In the genomic region with DNA sequence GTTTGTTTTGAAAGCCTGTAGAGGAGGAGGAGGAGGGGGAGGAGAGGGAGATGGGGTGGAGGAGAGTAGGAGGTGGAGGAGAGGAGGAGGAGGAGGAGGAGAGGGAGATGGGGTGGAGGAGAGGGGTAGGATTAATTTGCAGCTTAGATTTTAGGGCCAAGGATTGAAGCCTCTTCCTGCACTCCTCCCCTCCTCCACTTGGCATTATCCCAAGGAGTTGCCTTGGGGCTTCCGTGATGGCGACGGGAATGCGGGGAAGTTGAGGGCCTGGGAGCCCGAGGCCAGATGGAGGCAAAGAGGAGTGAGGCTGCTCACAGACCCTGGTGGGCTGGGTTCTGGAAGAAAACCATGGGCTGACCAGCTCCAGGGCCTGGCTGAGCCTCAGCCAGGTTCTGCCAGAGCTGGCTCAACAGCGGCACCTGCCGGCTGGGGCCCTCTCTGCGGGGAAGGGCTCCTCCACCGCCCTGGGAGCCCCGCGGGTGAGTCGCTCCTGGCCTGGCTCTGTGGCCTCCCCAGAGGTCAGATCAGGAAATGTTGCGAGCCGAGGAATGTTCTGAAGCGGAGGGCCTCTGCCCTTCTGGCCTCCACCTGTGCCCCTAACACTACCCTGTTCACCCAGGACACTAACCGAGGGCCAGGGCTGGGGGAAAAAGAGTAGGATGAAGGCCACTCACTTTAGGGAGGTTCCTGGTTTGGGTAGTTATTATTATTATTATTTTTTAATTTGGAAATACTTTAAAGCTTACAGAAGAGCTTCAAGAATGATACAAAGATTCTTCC, we compare ENCODE assay signal across 8 cellular contexts. TPM values are rescaled to one million over a fixed set of nuclear protein-coding genes. Genes with fewer than 3 reads are reported as not detected.
A peak's percentile ranks its signal among the peaks of the same experiment; 100 is the strongest.
DNase-seq lines count a peak whose midpoint lies in the region; ATAC-seq and TF ChIP-seq lines count a peak whose summit lies in the region.

No MANE protein-coding gene starts in this region.

- POLR2A ChIA-PET in T-cell (lab: Charles Lee) = interaction anchor here (0.7 to 0.8 kb wide), 2 partner anchors 49 to 50 kb away, joined by 3 to 17 read pairs; partner anchors contain the start of gene HEXIM1 (in 2 of the 2)

- intact Hi-C loops in left ventricle myocardium inferior (cut with micrococcal nuclease) = loop anchor here (5.0 kb wide), 1 partner anchor 60 kb away; the partner anchor contains the start of gene ACBD4
- intact Hi-C loops in psoas muscle (cut with DNase I) = loop anchor here (1.0 to 10.0 kb wide), 5 partner anchors 45 to 283 kb away; partner anchors contain the start of gene GFAP (in 1 of the 2)
- intact Hi-C loops in uterus (cut with DNase I; ENCODE audit: low total_unique reads) = loop anchor here (5.0 kb wide), 1 partner anchor 60 kb away; the partner anchor contains the start of gene ACBD4

- H3K4me1 Mint-ChIP-seq in T-cell = peaks cover 0 to 5% (median 4%) of the 10 kb centered on the region in 3 donors

- TF ChIP-seq CTCF in left ventricle myocardium inferior (IDR thresholded peaks at IDR 0.05; ENCODE audit: borderline replicate concordance) = peak; percentile 99
- TF ChIP-seq CTCF in psoas muscle (IDR thresholded peaks at IDR 0.05) = peak; percentile 98
- TF ChIP-seq CTCF in uterus (IDR thresholded peaks at IDR 0.05) = peak; percentile 99 to 100 (median 99)

- ATAC-seq in T-cell (replicated peaks in 1 of 4) = peak; percentile 98 to 99 (median 99)
- ATAC-seq in psoas muscle = peak; percentile 98 to 100 (median 98)

- H3K4me1 ChIP-seq in left ventricle myocardium inferior = peaks cover 21% of the 10 kb centered on the region
- H3K4me1 ChIP-seq in psoas muscle = peaks cover 4% of the 10 kb centered on the region
- H3K4me1 ChIP-seq in uterus = peaks cover 0 to 4% of the 10 kb centered on the region in 2 donors

- H3K36me3 Mint-ChIP-seq in T-cell = no peaks in the 10 kb centered on the region

- no peaks in the 10 kb centered on the region for H3K27me3 ChIP-seq in H7 (ENCODE audit: control insufficient read depth, insufficient read depth, low read length)
- no peaks in the 10 kb centered on the region for H3K27me3 ChIP-seq in left ventricle myocardium inferior (ENCODE audit: low read depth)
- H3K27me3 ChIP-seq in psoas muscle (ENCODE audit: insufficient read depth in 3 of 3, low read length in 2 of 3) = no peaks in the 10 kb centered on the region
- H3K27me3 ChIP-seq in uterus = no peaks in the 10 kb centered on the region

- no peaks in the 10 kb centered on the region for H3K27me3 Mint-ChIP-seq in T-cell

- H3K4me3 ChIP-seq in H7 (ENCODE audit: insufficient read depth, low read depth, low read length) (no peak overlapping the region), left ventricle myocardium inferior (peak overlapping the region; percentile 19), psoas muscle (no peak overlapping the region), uterus (no peak overlapping the region)

- peak in 1 of 2 donors; percentile 28 for TF ChIP-seq POLR2A in uterus (IDR thresholded peaks at IDR 0.05)

- CTCF ChIA-PET in T-cell (lab: Charles Lee) = interaction anchor here (0.6 to 5.2 kb wide), 18 partner anchors 12 to 147 kb away, joined by 3 to 144 read pairs (median 6); partner anchors contain the start of genes ACBD4 (in 2 of the 2), HEXIM1 (in 1 of the 2) and HEXIM2 (in 1 of the 2)

- no peaks in the 10 kb centered on the region for H3K9me3 ChIP-seq in left ventricle myocardium inferior (replicated peaks)
- no peaks in the 10 kb centered on the region for H3K9me3 ChIP-seq in psoas muscle
- H3K9me3 ChIP-seq in uterus = no peaks in the 10 kb centered on the region

- 0 to 1% (median 0%) methylated on average over 13 to 16 of the region's 16 CpGs for WGBS in psoas muscle, 3 donors

- peak overlapping the region; percentile 76 for H3K27ac ChIP-seq in left ventricle myocardium inferior (replicated peaks)
- H3K27ac ChIP-seq in psoas muscle = peak overlapping the region; percentile 56
- H3K27ac ChIP-seq in uterus = peak overlapping the region; percentile 78 to 81

- no peaks in the 10 kb centered on the region for H3K36me3 ChIP-seq in H7 (replicated peaks; ENCODE audit: control insufficient read depth, insufficient read depth, low read length)
- no peaks in the 10 kb centered on the region for H3K36me3 ChIP-seq in left ventricle myocardium inferior
- no peaks in the 10 kb centered on the region for H3K36me3 ChIP-seq in psoas muscle (ENCODE audit: insufficient read depth in 1 of 2, low read depth in 1 of 2)
- no peaks in the 10 kb centered on the region for H3K36me3 ChIP-seq in uterus

- H3K27ac Mint-ChIP-seq in T-cell = no peak overlapping the region

- no peak overlapping the region for H3K4me3 Mint-ChIP-seq in T-cell

- H3K9me3 Mint-ChIP-seq in T-cell = peaks cover 0 to 3% (median 0%) of the 10 kb centered on the region in 3 donors

- DNase-seq in DMS153 (lab: John Stamatoyannopoulos, UW) = peak; percentile 78
- DNase-seq in H7 = peak; percentile 95
- peak; percentile 71 to 91 (median 81) for DNase-seq in NCI-H1417 (lab: John Stamatoyannopoulos, UW)
- peak; percentile 56 to 92 (median 81) for DNase-seq in T-cell
- peak; percentile 25 to 90 (median 76) for DNase-seq in amygdala (lab: John Stamatoyannopoulos, UW)
- DNase-seq in left ventricle myocardium inferior = peak; percentile 93
- peak; percentile 95 to 97 for DNase-seq in psoas muscle
- peak; percentile 89 to 93 for DNase-seq in uterus

RNA-seq across cellular contexts. Expression of gene FMNL1, which starts 23.9 kb away (rescaled TPM):
- total RNA-seq in H7 (2014; rRNA removed; shearing (Covaris generic)) = 1.7 and 2.4 TPM in 2 replicates
- total RNA-seq in T-cell (100 to 1,000 TPM; 362 to 473 (median 457) TPM), left ventricle myocardium inferior (8.7 TPM), psoas muscle (1 to 10 TPM; 5.4 to 6.5 (median 6.0) TPM), uterus (10 to 100 TPM in 1 of 4 donors, 1 to 10 TPM in 3; 2.6 to 12.3 (median 3.6) TPM)
- polyA plus RNA-seq in psoas muscle = 1 to 10 TPM; 1.8 to 2.4 (median 2.3) TPM

RNA-seq across cellular contexts. Expression of gene HEXIM2, which starts 36.1 kb away (rescaled TPM):
- total RNA-seq in H7 (2014; rRNA removed; shearing (Covaris generic)) = 11.5 and 11.9 TPM in 2 replicates
- total RNA-seq in T-cell (1 to 10 TPM; 2.0 to 5.8 (median 3.3) TPM), left ventricle myocardium inferior (7.0 TPM), psoas muscle (10 to 100 TPM; 13.7 to 47.1 (median 33.4) TPM), uterus (10 to 100 TPM in 1 of 4 donors, 1 to 10 TPM in 2, not detected in 1; 3.0 to 11.6 (median 7.6) TPM)
- 10 to 100 TPM in 2 of 3 donors, 1 to 10 TPM in 1; 8.2 to 69.5 (median 62.7) TPM for polyA plus RNA-seq in psoas muscle

RNA-seq across cellular contexts. Expression of gene HEXIM1, which starts 49.5 kb away (rescaled TPM):
- total RNA-seq in H7 (2014; rRNA removed; shearing (Covaris generic)) = 4.1 and 4.6 TPM in 2 replicates
- total RNA-seq in T-cell = 10 to 100 TPM; 32.3 to 55.9 (median 34.5) TPM
- total RNA-seq in left ventricle myocardium inferior = 28.8 TPM
- total RNA-seq in psoas muscle = 10 to 100 TPM; 21.3 to 52.2 (median 31.5) TPM
- polyA plus RNA-seq in psoas muscle = 100 to 1,000 TPM in 1 of 3 donors, 10 to 100 TPM in 1, 1 to 10 TPM in 1; 9.5 to 127 (median 22.0) TPM
- total RNA-seq in uterus = 10 to 100 TPM; 23.8 to 60.6 (median 26.7) TPM

Comparison
In these comparisons a context has a peak if more than half of its experiments do, and no peak if none do; other contexts are left out.
1. RNA of gene FMNL1, which starts 23.9 kb away (total RNA-seq): 362 to 473 TPM in T-cell; 8.7 TPM in left ventricle myocardium inferior (single experiment), 5.4 to 6.5 TPM in psoas muscle, 2.6 to 12.3 TPM in uterus and 1.7 to 2.4 TPM in H7; every median in the first group is over 10 times any median in the second.
2. Peak in every context shown above with its lines, with median percentiles within 50 percentile points of each other: DNase-seq, H3K27ac ChIP-seq and CTCF ChIP-seq.